ENCODE assay signal across 8 cellular contexts in genomic region chr17:2049333-2050245, GRCh38. TPM values are rescaled to one million over a fixed set of nuclear protein-coding genes. Genes with fewer than 3 reads are reported as not detected.
A peak's percentile ranks its signal among the peaks of the same experiment; 100 is the strongest.
DNase-seq lines count a peak whose midpoint lies in the region; ATAC-seq and TF ChIP-seq lines count a peak whose summit lies in the region.

No MANE protein-coding gene starts in this region.

- H3K4me1 Mint-ChIP-seq in nephron: peaks cover 17% of the 10 kb centered on the region
- peaks cover 38% of the 10 kb centered on the region for H3K4me1 Mint-ChIP-seq in stimulated activated naive CD8-positive, alpha-beta T cell treated with anti-CD3 and anti-CD28 coated beads, Interleukin-15, Interleukin-2, amounts not matched to agents 100 ng/mL and 50 ng/mL, for 24 hours (ENCODE audit: low read depth)

- H3K9me3 Mint-ChIP-seq in nephron: no peaks in the 10 kb centered on the region
- no peaks in the 10 kb centered on the region for H3K9me3 Mint-ChIP-seq in stimulated activated naive CD8-positive, alpha-beta T cell treated with anti-CD3 and anti-CD28 coated beads, Interleukin-15, Interleukin-2, amounts not matched to agents 100 ng/mL and 50 ng/mL, for 24 hours

- H3K27me3 Mint-ChIP-seq in nephron (ENCODE audit: low read depth): peaks cover 48% of the 10 kb centered on the region
- peaks cover 12% of the 10 kb centered on the region for H3K27me3 Mint-ChIP-seq in stimulated activated naive CD8-positive, alpha-beta T cell treated with anti-CD3 and anti-CD28 coated beads, Interleukin-15, Interleukin-2, amounts not matched to agents 100 ng/mL and 50 ng/mL, for 24 hours

- peaks cover 4% of the 10 kb centered on the region for H3K27me3 ChIP-seq in AG04450 (ENCODE audit: control insufficient read depth, insufficient read depth, low read length)

- CTCF ChIA-PET in AG04450 (lab: Charles Lee): interaction anchor here (1.0 to 1.4 kb wide), 3 partner anchors 18 to 233 kb away, joined by 3 to 5 read pairs (median 3); no protein-coding TSS in a partner anchor

- DNase-seq in AG04450 (ENCODE audit: low read depth, low spot score) (no peak), fibroblast of mammary gland (ENCODE audit: low read depth) (peak; percentile 75)
- DNase-seq in activated T-helper 1 cell treated with anti-CD3 and anti-CD28 coated beads, Interleukin-2, amount 50 U/mL, for 16 hours (ENCODE audit: low read depth in 1 of 2, low spot score in 1 of 2): peak; percentile 83 to 88

- peak overlapping the region; percentile 67 for H3K4me3 ChIP-seq in AG04450 (ENCODE audit: low read depth, low read length)
- peak overlapping the region; percentile 61 for H3K4me3 ChIP-seq in fibroblast of mammary gland (ENCODE audit: control insufficient read depth, low read depth, low read length)

- TF ChIP-seq CTCF in AG04450 (IDR thresholded peaks at IDR 0.05; ENCODE audit: low read depth, low read length) (no peak), fibroblast of mammary gland (conservative IDR thresholded peaks at IDR 0.05; ENCODE audit: control insufficient read depth, insufficient read depth, low read depth, low read length) (no peak), nephron (IDR thresholded peaks at IDR 0.05; ENCODE audit: unreplicated experiment in 3 of 3) (no peak)

- no peak overlapping the region for H3K27ac ChIP-seq in AG04450 (ENCODE audit: low read depth, low read length)

- peaks cover 2% of the 10 kb centered on the region for H3K36me3 Mint-ChIP-seq in nephron (ENCODE audit: low read depth)
- H3K36me3 Mint-ChIP-seq in stimulated activated naive CD8-positive, alpha-beta T cell treated with anti-CD3 and anti-CD28 coated beads, Interleukin-15, Interleukin-2, amounts not matched to agents 100 ng/mL and 50 ng/mL, for 24 hours (ENCODE audit: low read depth): peaks cover 3% of the 10 kb centered on the region

- H3K9me3 ChIP-seq in AG04450 (ENCODE audit: control insufficient read depth, insufficient read depth, low read length): no peaks in the 10 kb centered on the region

- ATAC-seq in GM18867 (IDR thresholded peaks at IDR 0.05; ENCODE audit: unreplicated experiment) (peak; percentile 56), HG03280 (IDR thresholded peaks at IDR 0.05; ENCODE audit: unreplicated experiment) (peak; percentile 54)

- H3K4me3 Mint-ChIP-seq in nephron: peak overlapping the region; percentile 81 to 87 (median 84)
- H3K4me3 Mint-ChIP-seq in stimulated activated naive CD8-positive, alpha-beta T cell treated with anti-CD3 and anti-CD28 coated beads, Interleukin-15, Interleukin-2, amounts not matched to agents 100 ng/mL and 50 ng/mL, for 24 hours: peak overlapping the region; percentile 73

- peak overlapping the region in 2 of 3 experiments; percentile 44 to 51 for H3K27ac Mint-ChIP-seq in nephron
- H3K27ac Mint-ChIP-seq in stimulated activated naive CD8-positive, alpha-beta T cell treated with anti-CD3 and anti-CD28 coated beads, Interleukin-15, Interleukin-2, amounts not matched to agents 100 ng/mL and 50 ng/mL, for 24 hours: peak overlapping the region; percentile 40

- POLR2A ChIA-PET in AG04450 (lab: Yijun Ruan, JAX): no interaction called here

TF ChIP-seq in PFSK-1, 5 proteins besides CTCF, POLR2A, EP300 and RAD21:
- TF ChIP-seq REST (IDR thresholded peaks at IDR 0.05; ENCODE audit: insufficient read depth in 1 of 2, low read depth in 2 of 2, low read length in 2 of 2) (peak; percentile 91 to 94), SIN3A (IDR thresholded peaks at IDR 0.05; ENCODE audit: borderline replicate concordance, insufficient read depth, low read length) (peak; percentile 90), POLR2AphosphoS5 (IDR thresholded peaks at IDR 0.05; ENCODE audit: low read depth, low read length) (no peak)

RNA-seq across cellular contexts. Expression of gene HIC1, which starts 5.3 kb away (rescaled TPM):
- polyA plus RNA-seq in AG04450 (2011; rRNA removed): 12.7 and 14.4 TPM in 2 replicates
- 13.7 and 15.8 TPM in 2 replicates for polyA minus RNA-seq in AG04450 (2011; rRNA and poly(A)+ RNA removed)
- polyA plus RNA-seq in PFSK-1 (2012; ENCODE audit: insufficient read length, low read depth): 49.7 TPM

RNA-seq across cellular contexts. Expression of gene OVCA2, which starts 7.8 kb away (rescaled TPM):
- 38.0 and 45.0 TPM in 2 replicates for polyA plus RNA-seq in AG04450 (2011; rRNA removed)
- polyA minus RNA-seq in AG04450 (2011; rRNA and poly(A)+ RNA removed): 16.8 and 18.1 TPM in 2 replicates
- 53.8 TPM for polyA plus RNA-seq in PFSK-1 (2012; ENCODE audit: insufficient read length, low read depth)

RNA-seq across cellular contexts. Expression of gene DPH1, which starts 19.6 kb away (rescaled TPM):
- 25.3 and 29.9 TPM in 2 replicates for polyA plus RNA-seq in AG04450 (2011; rRNA removed)
- 27.5 and 45.4 TPM in 2 replicates for polyA minus RNA-seq in AG04450 (2011; rRNA and poly(A)+ RNA removed)
- 92.9 TPM for polyA plus RNA-seq in PFSK-1 (2012; ENCODE audit: insufficient read length, low read depth)

RNA-seq across cellular contexts. Expression of gene RTN4RL1, which starts 24.5 kb away (rescaled TPM):
- polyA plus RNA-seq in AG04450 (2011; rRNA removed): 0.02 and 0.04 TPM in 2 replicates
- polyA minus RNA-seq in AG04450 (2011; rRNA and poly(A)+ RNA removed): not detected in 2 replicates
- 0.28 TPM for polyA plus RNA-seq in PFSK-1 (2012; ENCODE audit: insufficient read length, low read depth)
